Comparison of ENCODE assay signal across 15 cellular contexts in genomic region chr5:99061299-99061698, GRCh38.
DNase-seq lines count a peak whose midpoint lies in the region; ATAC-seq, FAIRE-seq and TF ChIP-seq lines count a peak whose summit lies in the region.
"Had no signal": no experiment of that assay in that cellular context is flagged by ENCODE, and none has a peak within 500 bp of the region (broad histone marks: within the 10 kb centered on the region; RNA-seq: fewer than 3 reads in every experiment).

No MANE protein-coding gene starts in this region.

- H3K4me3 ChIP-seq in epithelial cell of esophagus (ENCODE audit: low read length) (no peak overlapping the region), transverse colon (no peak overlapping the region), uterus (no peak overlapping the region)
- H3K4me3 ChIP-seq: body of pancreas had no signal

- peak; percentile 62 for FAIRE-seq in GM12891 (lab: Jason Lieb, UNC)

- in situ Hi-C loops in transverse colon (cut with MboI; ENCODE audit: low pct_ligation_motif_present in 1 of 4, low pct_unique_long_range_greater_than_20kb in 1 of 4, low sequenced_read_pairs in 3 of 4), result no loop called here

- TF ChIP-seq POLR2A in GM12891 (IDR thresholded peaks at IDR 0.05; ENCODE audit: low read depth, low read length), result no peak
- no peak for TF ChIP-seq POLR2A in transverse colon (IDR thresholded peaks at IDR 0.05)
- TF ChIP-seq POLR2A in uterus (IDR thresholded peaks at IDR 0.05), result no peak

- intact Hi-C loops in transverse colon (cut with DNase I; ENCODE audit: low total_unique reads) (no loop called here), uterus (cut with DNase I; ENCODE audit: low total_unique reads) (no loop called here)

- 69% methylated on average over 2 of the region's 2 CpGs; no CpG with 5 or more reads in 1 of the 2 donors for WGBS in transverse colon (ENCODE audit: low coverage in 1 of 2), 2 donors

- peaks cover 0 to 16% (median 3%) of the 10 kb centered on the region in 4 donors for H3K4me1 ChIP-seq in transverse colon
- no peaks in the 10 kb centered on the region for H3K4me1 ChIP-seq in uterus

- TF ChIP-seq CTCF in epithelial cell of esophagus (IDR thresholded peaks at IDR 0.05; ENCODE audit: insufficient read depth, low read depth, low read length, missing control alignments) (peak; percentile 4), transverse colon (IDR thresholded peaks at IDR 0.05) (no peak), uterus (IDR thresholded peaks at IDR 0.05) (no peak)

- no peak overlapping the region for H3K27ac ChIP-seq in transverse colon
- H3K27ac ChIP-seq in uterus, result no peak overlapping the region
- H3K27ac ChIP-seq: body of pancreas had no signal

- ATAC-seq in GM21717 (IDR thresholded peaks at IDR 0.05; ENCODE audit: unreplicated experiment), result no peak
- ATAC-seq: body of pancreas had no signal

- TF ChIP-seq EP300 in transverse colon (IDR thresholded peaks at IDR 0.05; ENCODE audit: low read depth), result no peak

- H3K36me3 ChIP-seq in transverse colon (no peaks in the 10 kb centered on the region), uterus (no peaks in the 10 kb centered on the region)

- H3K27me3 ChIP-seq in transverse colon, result no peaks in the 10 kb centered on the region
- H3K27me3 ChIP-seq in uterus, result peaks cover 0 to 4% of the 10 kb centered on the region in 2 donors
- H3K27me3 ChIP-seq: body of pancreas had no signal

- DNase-seq in GM12891 (ENCODE audit: insufficient read length, low spot score) (no peak), RKO (ENCODE audit: low spot score) (peak; percentile 8), epithelial cell of esophagus (ENCODE audit: low read depth) (no peak), renal cortical epithelial cell (ENCODE audit: low read depth) (peak; percentile 22), transverse colon (no peak), NCI-H526 treated with DMSO at 0.1 percent for 48 hours (lab: John Stamatoyannopoulos, UW) (no peak), uterus (no peak)
- DNase-seq: CD4-positive, alpha-beta T cell; effector memory CD4-positive, alpha-beta T cell; islet precursor cell; stimulated activated CD4-positive, alpha-beta T cell treated with anti-CD3 and anti-CD28 coated beads, Interleukin-4, amount 100 ng/mL, for 1 hour; stimulated activated naive CD4-positive, alpha-beta T cell treated with Interleukin-2 at 50 U/mL for 16 hours; T-helper 2 cell had no signal

- H3K9me3 ChIP-seq in transverse colon (no peaks in the 10 kb centered on the region), uterus (no peaks in the 10 kb centered on the region)
- H3K9me3 ChIP-seq: body of pancreas had no signal

TF ChIP-seq in GM12891, 5 proteins besides CTCF, POLR2A, EP300 and RAD21:
- no peak for TF ChIP-seq POU2F2 (IDR thresholded peaks at IDR 0.05; ENCODE audit: low read depth, low read length)
- no peak for TF ChIP-seq SPI1 (IDR thresholded peaks at IDR 0.05; ENCODE audit: low read depth, low read length)

Comparison
In these comparisons a context has a peak if more than half of its experiments do, and no peak if none do; other contexts are left out.
1. DNase-seq: peak in RKO (single experiment) and renal cortical epithelial cell (single experiment); none in GM12891 (single experiment), epithelial cell of esophagus (single experiment), transverse colon (single experiment), NCI-H526 treated with DMSO at 0.1 percent for 48 hours (single experiment) and uterus (0 of 2).